In genomic region chr2:230872968-230873669, GRCh38 we compare ENCODE assay signal across 8 cellular contexts. TPM values are rescaled to one million over a fixed set of nuclear protein-coding genes. Genes with fewer than 3 reads are reported as not detected.
DNase-seq lines count a peak whose midpoint lies in the region; ATAC-seq lines count a peak whose summit lies in the region.

No MANE protein-coding gene starts in this region.

- no peaks in the 10 kb centered on the region for H3K9me3 ChIP-seq in mucosa of rectum (ENCODE audit: control insufficient read depth in 2 of 2, low read length in 2 of 2)

- peaks cover 92 to 97% of the 10 kb centered on the region in 2 donors for H3K4me1 ChIP-seq in mucosa of rectum (ENCODE audit: control insufficient read depth in 2 of 2, insufficient read depth in 2 of 2, low read length in 2 of 2)

- H3K9ac ChIP-seq in mucosa of rectum (ENCODE audit: low read depth in 1 of 2, low read length in 2 of 2), result peak overlapping the region; percentile 60 to 80

- intact Hi-C loops in Right ventricle myocardium inferior (cut with DNase I), result no loop called here

- ATAC-seq in GM18508 (IDR thresholded peaks at IDR 0.05; ENCODE audit: insufficient read depth, unreplicated experiment) (peak; percentile 62), GM21515 (IDR thresholded peaks at IDR 0.05; ENCODE audit: unreplicated experiment) (peak; percentile 67), HG03457 (IDR thresholded peaks at IDR 0.05; ENCODE audit: unreplicated experiment) (peak; percentile 42), Right ventricle myocardium inferior (no peak)

- DNase-seq in NCI-H345 treated with DMSO at 0.1 percent for 48 hours (lab: John Stamatoyannopoulos, UW; ENCODE audit: unreplicated experiment) (no peak), Right ventricle myocardium inferior (ENCODE audit: missing footprints) (no peak), DMS153 treated with DMSO at 0.1 percent for 48 hours (lab: John Stamatoyannopoulos, UW; ENCODE audit: unreplicated experiment) (no peak)
- no peak for DNase-seq in activated CD4-positive, alpha-beta T cell treated with anti-CD3 and anti-CD28 coated beads for 4 hours

- H3K27me3 ChIP-seq in mucosa of rectum (ENCODE audit: control insufficient read depth in 2 of 2, insufficient read depth in 2 of 2, low read length in 2 of 2), result no peaks in the 10 kb centered on the region

- H3K27ac ChIP-seq in mucosa of rectum (ENCODE audit: low read depth in 2 of 2, low read length in 2 of 2), result peak overlapping the region; percentile 91 to 95

- H3K36me3 ChIP-seq in mucosa of rectum (ENCODE audit: control insufficient read depth in 2 of 2, insufficient read depth in 2 of 2, low read length in 2 of 2), result peaks cover 45 to 58% of the 10 kb centered on the region in 2 donors

- H3K4me3 ChIP-seq in mucosa of rectum (ENCODE audit: low read length in 2 of 2), result peak overlapping the region; percentile 20 to 36

RNA-seq across cellular contexts. Expression of gene ITM2C, which starts 8.4 kb away (rescaled TPM):
- 29.6 TPM for total RNA-seq in Right ventricle myocardium inferior

RNA-seq across cellular contexts. Expression of gene GPR55, which starts 51.9 kb away (rescaled TPM):
- total RNA-seq in Right ventricle myocardium inferior, result not detected
